Comparison of ENCODE assay signal across 21 cellular contexts in the genomic region with DNA sequence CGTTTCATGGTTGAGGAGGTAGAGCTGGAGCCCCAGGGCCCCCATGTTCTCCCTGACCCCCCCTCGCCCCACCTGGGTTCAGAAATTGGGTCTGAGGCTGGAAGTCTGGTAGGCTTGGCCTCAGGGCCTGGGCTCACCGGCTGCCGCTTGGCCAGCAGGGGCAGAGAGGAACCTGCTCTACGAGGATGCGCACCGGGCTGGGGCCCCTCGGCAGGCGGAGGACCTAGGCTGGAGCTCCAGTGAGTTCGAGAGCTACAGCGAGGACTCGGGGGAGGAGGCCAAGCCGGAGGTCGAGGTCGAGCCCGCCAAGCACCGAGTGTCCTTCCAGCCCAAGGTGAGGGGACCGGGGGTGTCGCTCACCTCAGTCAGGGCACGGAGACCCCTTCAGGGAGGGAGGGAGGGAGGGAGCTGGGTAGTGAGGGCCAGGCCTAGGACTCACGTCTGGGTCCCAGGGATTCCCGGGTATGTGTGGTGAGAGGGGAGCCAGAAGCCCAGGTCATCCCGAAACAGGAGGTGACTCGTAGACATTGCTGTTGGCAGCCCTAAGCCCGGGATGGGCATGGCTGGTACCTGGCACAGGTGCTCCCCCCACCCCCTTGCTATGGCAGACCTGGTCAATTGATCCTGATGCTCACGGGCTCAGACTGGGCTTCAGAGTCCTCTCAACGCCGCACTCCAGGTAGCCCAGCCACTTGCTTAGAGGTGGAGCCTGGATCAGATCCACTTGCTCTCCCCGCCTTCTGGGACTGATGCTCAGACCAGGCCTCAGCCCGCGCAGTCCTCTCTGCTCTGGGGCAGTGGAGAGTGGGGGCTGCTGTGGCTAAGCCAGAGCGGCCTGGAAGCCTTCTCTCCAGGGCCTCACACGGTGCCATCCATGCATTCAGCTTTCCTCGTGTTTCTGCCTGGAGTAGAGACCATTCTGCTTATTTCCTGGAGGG.
"Had no signal": no experiment of that assay in that cellular context is flagged by ENCODE, and none has a peak within 500 bp of the region (broad histone marks: within the 10 kb centered on the region; RNA-seq: fewer than 3 reads in every experiment).

No MANE protein-coding gene starts in this region.

- DNase-seq: activated CD4-positive, alpha-beta memory T cell treated with anti-CD3 and anti-CD28 coated beads for 36 hours; activated CD4-positive, alpha-beta T cell treated with anti-CD3 and anti-CD28 coated beads, Interleukin-2, amount 10 ng/mL, durations not matched to agents 7 days and 5 days; activated CD4-positive, CD25-positive, alpha-beta regulatory T cell; activated CD8-positive, alpha-beta memory T cell treated with anti-CD3 and anti-CD28 coated beads for 24 hours; activated naive CD4-positive, alpha-beta T cell treated with anti-CD3 and anti-CD28 coated beads, Interleukin-2, amount 50 U/mL, for 16 hours; activated naive CD8-positive, alpha-beta T cell treated with anti-CD3 and anti-CD28 coated beads, Interleukin-2, amount 10 ng/mL, durations not matched to agents 7 days and 5 days; adrenal gland; aorta; body of pancreas; Karpas-422; MM.1S; NCI-H1105; NCI-H1436; NCI-H1694 treated with DMSO at 0.1 percent for 48 hours; NCI-H2029 treated with DMSO at 0.1 percent for 48 hours; NCI-H345; NCI-H510A; SHP77; T-helper 17 cell; T-helper 9 cell had no signal

- H3K4me3 ChIP-seq: adrenal gland, body of pancreas, K562 had no signal

- H3K36me3 ChIP-seq: adrenal gland had no signal

- H3K36me3 Mint-ChIP-seq: activated CD4-positive, alpha-beta memory T cell treated with anti-CD3 and anti-CD28 coated beads for 36 hours; activated naive CD8-positive, alpha-beta T cell treated with anti-CD3 and anti-CD28 coated beads, Interleukin-2, amount 10 ng/mL, durations not matched to agents 7 days and 5 days had no signal

- H3K27me3 Mint-ChIP-seq: activated CD4-positive, alpha-beta T cell treated with anti-CD3 and anti-CD28 coated beads, Interleukin-2, amount 10 ng/mL, durations not matched to agents 7 days and 5 days had no signal

- H3K27me3 ChIP-seq: adrenal gland, body of pancreas had no signal

- H3K27ac ChIP-seq: adrenal gland, body of pancreas had no signal

- H3K4me3 Mint-ChIP-seq: activated CD4-positive, alpha-beta memory T cell treated with anti-CD3 and anti-CD28 coated beads for 36 hours; activated CD4-positive, alpha-beta T cell treated with anti-CD3 and anti-CD28 coated beads, Interleukin-2, amount 10 ng/mL, durations not matched to agents 7 days and 5 days; activated naive CD8-positive, alpha-beta T cell treated with anti-CD3 and anti-CD28 coated beads, Interleukin-2, amount 10 ng/mL, durations not matched to agents 7 days and 5 days; T-helper 17 cell had no signal

- H3K9me3 ChIP-seq: adrenal gland, body of pancreas had no signal

- H3K27ac Mint-ChIP-seq: activated CD4-positive, alpha-beta memory T cell treated with anti-CD3 and anti-CD28 coated beads for 36 hours; activated CD4-positive, alpha-beta T cell treated with anti-CD3 and anti-CD28 coated beads, Interleukin-2, amount 10 ng/mL, durations not matched to agents 7 days and 5 days; activated naive CD8-positive, alpha-beta T cell treated with anti-CD3 and anti-CD28 coated beads, Interleukin-2, amount 10 ng/mL, durations not matched to agents 7 days and 5 days; T-helper 17 cell had no signal

- ATAC-seq: T-helper 17 cell had no signal

- H3K9me3 Mint-ChIP-seq: activated CD4-positive, alpha-beta memory T cell treated with anti-CD3 and anti-CD28 coated beads for 36 hours; activated CD4-positive, alpha-beta T cell treated with anti-CD3 and anti-CD28 coated beads, Interleukin-2, amount 10 ng/mL, durations not matched to agents 7 days and 5 days; activated naive CD8-positive, alpha-beta T cell treated with anti-CD3 and anti-CD28 coated beads, Interleukin-2, amount 10 ng/mL, durations not matched to agents 7 days and 5 days had no signal

- H3K4me1 Mint-ChIP-seq: activated CD4-positive, alpha-beta T cell treated with anti-CD3 and anti-CD28 coated beads, Interleukin-2, amount 10 ng/mL, durations not matched to agents 7 days and 5 days; activated naive CD8-positive, alpha-beta T cell treated with anti-CD3 and anti-CD28 coated beads, Interleukin-2, amount 10 ng/mL, durations not matched to agents 7 days and 5 days; T-helper 17 cell had no signal
